In the genomic region with DNA sequence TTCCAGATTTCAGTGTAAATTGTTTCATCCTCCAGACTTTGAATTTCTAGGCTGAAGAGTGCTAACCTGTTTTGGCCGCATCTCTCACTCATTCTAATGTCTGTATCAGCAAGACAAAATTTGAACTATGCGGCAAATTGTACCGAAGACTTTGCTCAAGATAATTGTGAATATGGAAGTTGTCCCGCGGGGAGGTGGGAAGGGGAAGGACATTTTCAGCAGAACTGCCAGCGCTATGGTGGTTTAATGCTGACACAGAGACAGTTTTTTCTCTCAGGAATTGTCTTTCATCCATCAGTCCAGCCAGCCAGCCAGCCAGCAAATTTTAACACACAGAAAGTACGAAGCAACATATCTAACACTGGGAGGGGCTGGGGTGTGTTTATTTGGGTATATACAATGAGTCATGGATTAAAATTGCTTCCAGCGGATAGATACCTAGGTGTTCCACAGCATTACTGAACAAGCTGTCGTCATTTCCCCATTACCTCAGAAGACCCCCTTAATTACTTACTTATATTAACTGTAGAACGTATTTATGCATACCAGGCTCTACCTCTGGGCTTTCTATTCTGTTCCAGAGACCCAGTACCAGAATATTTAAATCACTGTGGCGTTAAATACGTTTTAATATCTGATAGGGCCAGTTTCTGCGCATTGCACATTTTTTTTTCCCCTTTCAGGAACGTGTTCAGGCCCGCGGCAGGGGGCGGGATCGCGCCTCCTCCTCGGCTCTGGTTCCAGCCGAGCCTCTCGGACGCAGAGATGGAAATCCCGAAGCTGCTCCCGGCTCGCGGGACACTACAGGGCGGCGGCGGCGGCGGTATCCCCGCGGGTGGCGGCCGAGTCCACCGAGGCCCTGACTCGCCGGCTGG, we compare ENCODE assay signal across 8 cellular contexts. TPM values are rescaled to one million over a fixed set of nuclear protein-coding genes. Genes with fewer than 3 reads are reported as not detected.
DNase-seq lines count a peak whose midpoint lies in the region; ATAC-seq and TF ChIP-seq lines count a peak whose summit lies in the region.
"Not testable (repeated sequence)": the region's sequence is repeated elsewhere in the genome, so short reads cannot be mapped to it uniquely, and the experiment has no call there.

A gene (plus strand): TSS at position 728 of the 875 bp plus-strand sequence. CDS start 38 bp downstream, at position 766.

- ATAC-seq in GM19035 (IDR thresholded peaks at IDR 0.05; ENCODE audit: unreplicated experiment) (peak; percentile 52), HG02970 (IDR thresholded peaks at IDR 0.05; ENCODE audit: low FRiP score, unreplicated experiment) (peak; percentile 49)
- ATAC-seq in activated CD4-positive, CD25-positive, alpha-beta regulatory T cell treated with anti-CD3 and anti-CD28 coated beads, Interleukin-2, amount 50 U/mL, for 24 hours: peak; percentile 52 to 63

- H3K36me3 ChIP-seq in BE2C; kidney epithelial cell (ENCODE audit: control insufficient read depth, insufficient read depth, low read length): not testable (repeated sequence)

- H3K4me3 ChIP-seq in BE2C (ENCODE audit: low read depth, low read length): peak within 1 kb of the TSS; percentile 56
- H3K4me3 ChIP-seq in kidney epithelial cell (ENCODE audit: low read depth, low read length): peak within 1 kb of the TSS; percentile 45

- H3K9me3 ChIP-seq in BE2C: not testable (repeated sequence)

- not testable (repeated sequence) for H3K4me1 ChIP-seq in BE2C

- not testable (repeated sequence) for TF ChIP-seq CTCF in BE2C (IDR thresholded peaks at IDR 0.05; ENCODE audit: low read depth, low read length); kidney epithelial cell (IDR thresholded peaks at IDR 0.05; ENCODE audit: insufficient read depth, low read length, poor library complexity, severe bottlenecking)

- not testable (repeated sequence) for H3K27me3 ChIP-seq in BE2C; kidney epithelial cell (ENCODE audit: control insufficient read depth, insufficient read depth, low read length)

- not testable (repeated sequence) for DNase-seq in BE2C; kidney epithelial cell (ENCODE audit: low read depth)
- peak; percentile 35 for DNase-seq in NCI-H1092 treated with DMSO at 0.1 percent for 48 hours (lab: John Stamatoyannopoulos, UW)
- DNase-seq in dermis microvascular lymphatic vessel endothelial cell (ENCODE audit: low read depth in 2 of 2): peak; percentile 28 to 46
- DNase-seq in retina: peak; percentile 61

RNA-seq across cellular contexts. Expression of the gene that starts here (rescaled TPM):
- polyA plus RNA-seq in BE2C (2012; ENCODE audit: insufficient read depth, insufficient read length, low read depth): 13.2 TPM
- 7.1 and 8.9 TPM in 2 replicates for total RNA-seq in dermis microvascular lymphatic vessel endothelial cell
- 9.4 and 10.7 TPM in 2 replicates for total RNA-seq in kidney epithelial cell
